In the genomic region with DNA sequence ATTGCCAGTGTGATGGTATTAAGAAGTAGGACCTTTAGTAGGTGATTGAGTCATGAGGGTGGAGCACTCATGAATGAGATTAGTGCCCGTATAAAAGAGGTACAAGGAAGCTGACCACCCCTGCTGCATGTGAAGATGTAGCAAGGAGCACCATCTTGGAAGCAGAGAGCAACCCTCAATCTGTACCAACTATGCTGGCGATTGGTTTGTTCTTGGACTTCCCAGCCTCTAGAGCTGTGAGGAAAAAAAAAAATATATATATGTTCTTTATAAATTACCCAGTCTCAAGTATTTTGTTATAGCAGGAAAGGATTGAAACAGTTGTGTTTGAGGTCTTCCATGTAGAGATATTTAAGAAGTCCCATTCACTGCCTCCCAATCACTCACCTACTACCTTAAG, we compare ENCODE assay signal across 28 cellular contexts.
"Had no signal": no experiment of that assay in that cellular context is flagged by ENCODE, and none has a peak within 500 bp of the region (broad histone marks: within the 10 kb centered on the region; RNA-seq: fewer than 3 reads in every experiment).

No MANE protein-coding gene starts in this region.

- H3K9me3 ChIP-seq: colonic mucosa, gastrocnemius medialis, gastroesophageal sphincter had no signal

- H3K4me3 ChIP-seq: colonic mucosa, coronary artery, dorsolateral prefrontal cortex, esophagus muscularis mucosa, esophagus squamous epithelium, gastrocnemius medialis, gastroesophageal sphincter, heart left ventricle, heart right ventricle had no signal

- ATAC-seq: effector memory CD8-positive, alpha-beta T cell; esophagus mucosa; foreskin keratinocyte; gastrocnemius medialis; gastroesophageal sphincter; heart left ventricle; heart right ventricle had no signal

- H3K27ac ChIP-seq: colonic mucosa, coronary artery, dorsolateral prefrontal cortex, epithelial cell of prostate, esophagus muscularis mucosa, esophagus squamous epithelium, foreskin keratinocyte, gastrocnemius medialis, gastroesophageal sphincter, heart left ventricle, heart right ventricle had no signal

- DNase-seq: colonic mucosa; cortex of kidney; dermis blood vessel endothelial cell; dorsolateral prefrontal cortex; effector CD4-positive, alpha-beta T cell; effector CD8-positive, alpha-beta T cell; effector memory CD4-positive, alpha-beta T cell; effector memory CD8-positive, alpha-beta T cell; endodermal cell; erythroblast; esophagus squamous epithelium; foreskin fibroblast; foreskin keratinocyte; foreskin melanocyte; gastrocnemius medialis; glutamatergic neuron; head of caudate nucleus; heart left ventricle; heart right ventricle had no signal

- H3K4me1 ChIP-seq: colonic mucosa, esophagus muscularis mucosa, esophagus squamous epithelium, foreskin keratinocyte, gastrocnemius medialis, gastroesophageal sphincter, heart right ventricle had no signal

- H3K27me3 ChIP-seq: colonic mucosa, dorsolateral prefrontal cortex, esophagus muscularis mucosa, esophagus squamous epithelium, foreskin keratinocyte, gastrocnemius medialis, gastroesophageal sphincter, heart left ventricle, heart right ventricle had no signal

- FAIRE-seq: colon, endometrium, endothelial cell of umbilical vein, frontal cortex had no signal

- H3K36me3 ChIP-seq: colonic mucosa had no signal
